In genomic region chr1:158045639-158046038, GRCh38 we compare ENCODE assay signal across 14 cellular contexts. TPM values are rescaled to one million over a fixed set of nuclear protein-coding genes. Genes with fewer than 3 reads are reported as not detected.
DNase-seq lines count a peak whose midpoint lies in the region; ATAC-seq and TF ChIP-seq lines count a peak whose summit lies in the region.
"Had no signal": no experiment of that assay in that cellular context is flagged by ENCODE, and none has a peak within 500 bp of the region (broad histone marks: within the 10 kb centered on the region; RNA-seq: fewer than 3 reads in every experiment).

No MANE protein-coding gene starts in this region.

- H3K4me3 ChIP-seq in foreskin fibroblast (ENCODE audit: low read depth in 1 of 2, low read length in 2 of 2), result no peak overlapping the region
- H3K4me3 ChIP-seq in neural progenitor cell, result no peak overlapping the region
- H3K4me3 ChIP-seq in OCI-LY7 (ENCODE audit: low read depth, low read length, poor library complexity, severe bottlenecking), result no peak overlapping the region

- H3K9me2 ChIP-seq in OCI-LY7 (ENCODE audit: insufficient read depth, low read length), result no peaks in the 10 kb centered on the region

- no peaks in the 10 kb centered on the region for H3K9me3 Mint-ChIP-seq in neural progenitor cell
- H3K9me3 Mint-ChIP-seq: type B pancreatic cell had no signal

- H4K20me1 ChIP-seq in neural progenitor cell (ENCODE audit: low read depth) (peaks cover 80% of the 10 kb centered on the region), OCI-LY7 (ENCODE audit: insufficient read depth, low read length) (no peaks in the 10 kb centered on the region)

- intact Hi-C loops in OCI-LY7 (cut with micrococcal nuclease; ENCODE audit: unreplicated experiment), result no loop called here

- H3K27ac ChIP-seq in neural progenitor cell, result no peak overlapping the region
- H3K27ac ChIP-seq in OCI-LY7 (ENCODE audit: low read depth, low read length, poor library complexity, severe bottlenecking), result no peak overlapping the region

- H3K4me3 Mint-ChIP-seq in neural progenitor cell, result no peak overlapping the region
- H3K4me3 Mint-ChIP-seq: activated CD4-positive, alpha-beta T cell treated with anti-CD3 and anti-CD28 coated beads for 36 hours; activated naive CD8-positive, alpha-beta T cell; type B pancreatic cell had no signal

- no peak overlapping the region for H2AFZ ChIP-seq in neural progenitor cell (replicated peaks)
- no peak overlapping the region for H2AFZ ChIP-seq in OCI-LY7 (ENCODE audit: low read length)

- BruUV-seq in OCI-LY7 (replicated peaks; lab: Mats Ljungman, UMichigan), result no TSS peak

- H3F3A ChIP-seq in neural progenitor cell (ENCODE audit: low read depth), result peaks cover 30% of the 10 kb centered on the region

- DNase-seq in Daoy (ENCODE audit: low read depth) (peak; percentile 27), RPMI7951 (ENCODE audit: low read depth) (peak; percentile 67), foreskin fibroblast (peak; percentile 62 to 81), neural progenitor cell (ENCODE audit: low spot score) (peak; percentile 60), HuH-7.5 (ENCODE audit: low spot score) (no peak), OCI-LY7 (ENCODE audit: low spot score) (no peak)
- DNase-seq: activated CD4-positive, alpha-beta T cell treated with anti-CD3 and anti-CD28 coated beads for 36 hours; COR-L47; NCI-H1417; PC-3 had no signal

- peaks cover 94% of the 10 kb centered on the region for H3K79me2 ChIP-seq in neural progenitor cell (ENCODE audit: low read depth)
- H3K79me2 ChIP-seq in OCI-LY7 (ENCODE audit: insufficient read depth, low read depth, low read length), result no peaks in the 10 kb centered on the region

- ATAC-seq in GM18858 (IDR thresholded peaks at IDR 0.05; ENCODE audit: unreplicated experiment) (no peak), HG03520 (IDR thresholded peaks at IDR 0.05; ENCODE audit: unreplicated experiment) (no peak)
- ATAC-seq: activated CD4-positive, alpha-beta T cell treated with anti-CD3 and anti-CD28 coated beads for 36 hours; PC-3 had no signal

- H3K4me1 Mint-ChIP-seq in neural progenitor cell, result peaks cover 60% of the 10 kb centered on the region
- H3K4me1 Mint-ChIP-seq: activated CD4-positive, alpha-beta T cell treated with anti-CD3 and anti-CD28 coated beads for 36 hours had no signal

- peaks cover 67% of the 10 kb centered on the region for H3K4me1 ChIP-seq in neural progenitor cell
- H3K4me1 ChIP-seq in OCI-LY7 (ENCODE audit: insufficient read depth, low read length, poor library complexity, severe bottlenecking), result no peaks in the 10 kb centered on the region

- H3K27me3 Mint-ChIP-seq in neural progenitor cell (ENCODE audit: insufficient read depth, low read depth), result peaks cover 8% of the 10 kb centered on the region
- H3K27me3 Mint-ChIP-seq: activated CD4-positive, alpha-beta T cell treated with anti-CD3 and anti-CD28 coated beads for 36 hours; type B pancreatic cell had no signal

- peak overlapping the region; percentile 83 for H3K27ac Mint-ChIP-seq in neural progenitor cell
- H3K27ac Mint-ChIP-seq: activated CD4-positive, alpha-beta T cell treated with anti-CD3 and anti-CD28 coated beads for 36 hours; activated naive CD8-positive, alpha-beta T cell; type B pancreatic cell had no signal

- H3K36me3 ChIP-seq in neural progenitor cell, result no peaks in the 10 kb centered on the region
- no peaks in the 10 kb centered on the region for H3K36me3 ChIP-seq in OCI-LY7 (ENCODE audit: insufficient read depth, low read length)

- H3K27me3 ChIP-seq in neural progenitor cell, result no peaks in the 10 kb centered on the region

- CTCF ChIA-PET in OCI-LY7 (lab: Charles Lee; ENCODE audit: unreplicated experiment), result no interaction called here

- H3K9me3 ChIP-seq in neural progenitor cell (ENCODE audit: low read depth) (no peaks in the 10 kb centered on the region), OCI-LY7 (ENCODE audit: low read length) (no peaks in the 10 kb centered on the region)

- H3K9ac ChIP-seq in neural progenitor cell, result no peak overlapping the region

- peaks cover 7% of the 10 kb centered on the region for H3K36me3 Mint-ChIP-seq in neural progenitor cell
- H3K36me3 Mint-ChIP-seq: activated naive CD8-positive, alpha-beta T cell had no signal

- TF ChIP-seq CTCF in foreskin fibroblast (IDR thresholded peaks at IDR 0.05; ENCODE audit: low read depth, low read length) (no peak), neural progenitor cell (IDR thresholded peaks at IDR 0.05) (no peak), OCI-LY7 (conservative IDR thresholded peaks at IDR 0.05; ENCODE audit: low read length) (no peak)

- H3K4me2 ChIP-seq in neural progenitor cell (peak overlapping the region; percentile 82), OCI-LY7 (ENCODE audit: low read length) (no peak overlapping the region)

- POLR2A ChIA-PET in OCI-LY7 (lab: Charles Lee), result no interaction called here

RNA-seq across cellular contexts. Expression of gene KIRREL1, which starts 52.2 kb away (rescaled TPM):
- total RNA-seq in Daoy (2014; rRNA removed; shearing (Covaris generic)), result 42.6 and 46.0 TPM in 2 replicates
- total RNA-seq in RPMI7951 (2014; rRNA removed; shearing (Covaris generic)), result 77.3 and 80.8 TPM in 2 replicates
- total RNA-seq in neural progenitor cell (ENCODE audit: low replicate concordance), result 39.5 and 70.7 TPM in 2 replicates
- not detected in 2 replicates for total RNA-seq in OCI-LY7 (2014; rRNA removed; shearing (Covaris generic))
- not detected in 2 replicates for total RNA-seq in OCI-LY7 (2022)

Comparison
In these comparisons a context has a peak if more than half of its experiments do, and no peak if none do; other contexts are left out.
1. DNase-seq: peak in Daoy (single experiment), RPMI7951 (single experiment), foreskin fibroblast (2 of 2) and neural progenitor cell (single experiment); none in HuH-7.5 (single experiment) and OCI-LY7 (single experiment).
2. RNA of gene KIRREL1, which starts 52.2 kb away (total RNA-seq): 77.3 to 80.8 TPM in RPMI7951, 42.6 to 46.0 TPM in Daoy and 39.5 to 70.7 TPM in neural progenitor cell; not detected in OCI-LY7; every median in the first group is over 10 times any median in the second.